Comparison of ENCODE assay signal across 10 cellular contexts in genomic region chr3:15953841-15954240, GRCh38.
DNase-seq lines count a peak whose midpoint lies in the region; ATAC-seq and TF ChIP-seq lines count a peak whose summit lies in the region.
"Had no signal": no experiment of that assay in that cellular context is flagged by ENCODE, and none has a peak within 500 bp of the region (broad histone marks: within the 10 kb centered on the region; RNA-seq: fewer than 3 reads in every experiment).

No MANE protein-coding gene starts in this region.

- H3K4me3 ChIP-seq in GM12865 (ENCODE audit: low read depth, low read length) (no peak overlapping the region), PC-3 (ENCODE audit: low read length) (no peak overlapping the region), foreskin fibroblast (ENCODE audit: low read depth in 1 of 2, low read length in 2 of 2) (no peak overlapping the region)
- H3K4me3 ChIP-seq: right atrium auricular region had no signal

- H3K27ac ChIP-seq in PC-3 (ENCODE audit: low read length): no peak overlapping the region
- H3K27ac ChIP-seq: right atrium auricular region had no signal

- no peaks in the 10 kb centered on the region for H3K4me1 ChIP-seq in PC-3 (ENCODE audit: insufficient read depth, low read length)
- H3K4me1 ChIP-seq: right atrium auricular region had no signal

- H3K9me2 ChIP-seq in PC-3 (replicated peaks; ENCODE audit: low read length): no peaks in the 10 kb centered on the region

- H3K9me3 Mint-ChIP-seq in HFFc6: no peaks in the 10 kb centered on the region

- no peak overlapping the region for H3K4me2 ChIP-seq in PC-3 (ENCODE audit: low read length)

- ATAC-seq in PC-3 (no peak), HG02623 (IDR thresholded peaks at IDR 0.05; ENCODE audit: unreplicated experiment) (no peak)

- POLR2A ChIA-PET in PC-3 (lab: Charles Lee; ENCODE audit: unreplicated experiment): no interaction called here

- intact Hi-C loops in PC-3 (cut with micrococcal nuclease): no loop called here

- CTCF ChIA-PET in PC-3 (lab: Charles Lee): interaction anchor here (0.5 kb wide), 1 partner anchor 93 kb away, joined by 4 read pairs; no protein-coding TSS in a partner anchor

- no TSS peak for BruUV-seq in PC-3 (replicated peaks; lab: Mats Ljungman, UMichigan)

- no peaks in the 10 kb centered on the region for H3K36me3 Mint-ChIP-seq in HFFc6 (ENCODE audit: low read depth)

- no peak overlapping the region for H3K27ac Mint-ChIP-seq in HFFc6

- no peaks in the 10 kb centered on the region for H4K20me1 ChIP-seq in PC-3 (ENCODE audit: low read length)

- H3K9ac ChIP-seq in PC-3 (ENCODE audit: low read length): no peak overlapping the region

- peak; percentile 10 for DNase-seq in GM12865 (ENCODE audit: low read depth)
- no peak for DNase-seq in HFFc6
- DNase-seq in PC-3: peak; percentile 46
- peak; percentile 29 for DNase-seq in kidney tubule cell (ENCODE audit: low spot score)
- DNase-seq in foreskin fibroblast: no peak
- no peak for DNase-seq in cerebellum (ENCODE audit: low spot score)
- DNase-seq: KG1, NCI-H446 had no signal

- peaks cover 26% of the 10 kb centered on the region for H3K4me1 Mint-ChIP-seq in HFFc6 (ENCODE audit: low read depth)

- H3K4me3 Mint-ChIP-seq in HFFc6: no peak overlapping the region

- peak; percentile 17 for TF ChIP-seq CTCF in GM12865 (IDR thresholded peaks at IDR 0.05; ENCODE audit: insufficient read depth, low read depth, low read length, missing control alignments)
- peak; percentile 49 for TF ChIP-seq CTCF in HFFc6 (IDR thresholded peaks at IDR 0.05)
- TF ChIP-seq CTCF in PC-3 (conservative IDR thresholded peaks at IDR 0.05; ENCODE audit: low read depth, low read length): peak; percentile 39; the same call in 1 of the 2 replicates
- no peak for TF ChIP-seq CTCF in foreskin fibroblast (IDR thresholded peaks at IDR 0.05; ENCODE audit: low read depth, low read length)

- no peaks in the 10 kb centered on the region for H3K79me2 ChIP-seq in PC-3 (ENCODE audit: low read length)

- peaks cover 9% of the 10 kb centered on the region for H3K27me3 Mint-ChIP-seq in HFFc6 (ENCODE audit: insufficient read depth)

- H3K36me3 ChIP-seq in PC-3 (ENCODE audit: low read depth, low read length): no peaks in the 10 kb centered on the region
- H3K36me3 ChIP-seq: right atrium auricular region had no signal

- H3K27me3 ChIP-seq in PC-3 (ENCODE audit: low read length): no peaks in the 10 kb centered on the region
- H3K27me3 ChIP-seq: right atrium auricular region had no signal

- H2AFZ ChIP-seq in PC-3 (ENCODE audit: low read length): no peak overlapping the region

- no peaks in the 10 kb centered on the region for H3F3A ChIP-seq in PC-3 (ENCODE audit: low read length, unreplicated experiment)

- no peaks in the 10 kb centered on the region for H3K9me3 ChIP-seq in PC-3 (ENCODE audit: low read length)
- H3K9me3 ChIP-seq: right atrium auricular region had no signal

Comparison
In these comparisons a context has a peak if more than half of its experiments do, and no peak if none do; other contexts are left out.
1. DNase-seq: peak in GM12865 (single experiment), PC-3 (single experiment) and kidney tubule cell (single experiment); none in HFFc6 (single experiment), foreskin fibroblast (0 of 2) and cerebellum (single experiment).